In the genomic region with DNA sequence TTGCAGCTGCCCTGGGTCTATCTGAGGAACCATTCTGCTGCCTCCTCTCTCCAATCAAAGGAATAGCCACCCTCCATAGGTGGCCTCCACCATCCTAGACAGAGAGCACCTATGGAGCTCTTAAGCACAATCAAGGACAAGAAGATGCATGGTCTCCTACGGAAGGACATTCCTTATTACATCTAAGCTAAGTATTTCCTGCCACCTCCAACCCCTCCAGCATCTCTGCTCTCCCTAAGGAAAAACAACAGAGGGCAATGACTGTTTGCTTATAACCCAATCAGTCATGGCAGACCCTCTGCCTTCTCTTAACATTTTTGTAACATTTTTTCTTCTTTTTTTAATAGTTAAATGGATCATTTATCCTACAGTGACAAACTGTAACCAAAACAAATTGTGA, we compare ENCODE assay signal across 36 cellular contexts. TPM values are rescaled to one million over a fixed set of nuclear protein-coding genes. Genes with fewer than 3 reads are reported as not detected.
"Had no signal": no experiment of that assay in that cellular context is flagged by ENCODE, and none has a peak within 500 bp of the region (broad histone marks: within the 10 kb centered on the region; RNA-seq: fewer than 3 reads in every experiment).

No MANE protein-coding gene starts in this region.

- DNase-seq: activated B cell treated with CpG ODN at 0.5 μM for 24 hours; activated CD4-positive, alpha-beta T cell treated with anti-CD3 and anti-CD28 coated beads for 48 hours; activated CD4-positive, CD25-positive, alpha-beta regulatory T cell treated with anti-CD3 and anti-CD28 coated beads, Interleukin-2, amount 50 U/mL, for 72 hours; activated CD8-positive, alpha-beta T cell treated with anti-CD3 and anti-CD28 coated beads for 36 hours; activated effector memory CD4-positive, alpha-beta T cell treated with anti-CD3 and anti-CD28 coated beads, Interleukin-2, amount 50 U/mL, for 16 hours; activated naive CD4-positive, alpha-beta T cell; activated naive CD4-positive, alpha-beta T cell treated with anti-CD3 and anti-CD28 coated beads, Interleukin-2, amount 50 U/mL, for 16 hours; activated naive CD8-positive, alpha-beta T cell treated with anti-CD3 and anti-CD28 coated beads for 36 hours; activated T-cell treated with anti-CD3 and anti-CD28 coated beads, Interleukin-2, amount 50 U/mL, for 1 hour; activated T-cell treated with anti-CD3 and anti-CD28 coated beads, Interleukin-2, amount 50 U/mL, for 72 hours; amniotic stem cell; aorta; brain microvascular endothelial cell; Kasumi-1; KBM-7; MG63; NCI-H1048; NCI-H1105 treated with DMSO at 0.1 percent for 48 hours; NCI-H1436 treated with DMSO at 0.1 percent for 48 hours; NCI-H1694 treated with DMSO at 0.1 percent for 48 hours; NCI-H2029; NCI-H345; NCI-H524 treated with DMSO at 0.1 percent for 48 hours; Peyer's patch; SW 1271; T-helper 1 cell; T-helper 2 cell; T-helper 9 cell had no signal

- H3K4me1 ChIP-seq: Peyer's patch had no signal

- H3K4me3 Mint-ChIP-seq: activated B cell treated with CpG ODN at 0.5 μM for 24 hours; activated CD8-positive, alpha-beta T cell treated with anti-CD3 and anti-CD28 coated beads for 36 hours; activated naive CD8-positive, alpha-beta T cell treated with anti-CD3 and anti-CD28 coated beads for 36 hours; activated T-cell treated with anti-CD3 and anti-CD28 coated beads, Interleukin-2, amount 50 U/mL, for 72 hours; activated T-helper 17 cell treated with anti-CD3 and anti-CD28 coated beads, Interleukin-2, amount 50 U/mL, for 72 hours; central memory CD8-positive, alpha-beta T cell had no signal

- H3K27ac Mint-ChIP-seq: activated B cell treated with CpG ODN at 0.5 μM for 24 hours; activated CD8-positive, alpha-beta T cell treated with anti-CD3 and anti-CD28 coated beads for 36 hours; activated naive CD8-positive, alpha-beta T cell treated with anti-CD3 and anti-CD28 coated beads for 36 hours; activated T-cell treated with anti-CD3 and anti-CD28 coated beads, Interleukin-2, amount 50 U/mL, for 72 hours; activated T-helper 17 cell treated with anti-CD3 and anti-CD28 coated beads, Interleukin-2, amount 50 U/mL, for 72 hours had no signal

- H3K9me3 ChIP-seq: MG63, Peyer's patch had no signal

- H3K9me3 Mint-ChIP-seq: activated B cell treated with CpG ODN at 0.5 μM for 24 hours; activated CD8-positive, alpha-beta T cell treated with anti-CD3 and anti-CD28 coated beads for 36 hours; activated naive CD8-positive, alpha-beta T cell treated with anti-CD3 and anti-CD28 coated beads for 36 hours; activated T-cell treated with anti-CD3 and anti-CD28 coated beads, Interleukin-2, amount 50 U/mL, for 72 hours; activated T-helper 17 cell treated with anti-CD3 and anti-CD28 coated beads, Interleukin-2, amount 50 U/mL, for 72 hours; central memory CD8-positive, alpha-beta T cell had no signal

- H3K4me1 Mint-ChIP-seq: activated B cell treated with CpG ODN at 0.5 μM for 24 hours; activated naive CD8-positive, alpha-beta T cell treated with anti-CD3 and anti-CD28 coated beads for 36 hours; activated T-helper 17 cell treated with anti-CD3 and anti-CD28 coated beads, Interleukin-2, amount 50 U/mL, for 72 hours; central memory CD8-positive, alpha-beta T cell had no signal

- H3K27ac ChIP-seq: brain microvascular endothelial cell, cardiac muscle cell, Peyer's patch, RWPE1, VCaP had no signal

- H3K36me3 ChIP-seq: brain microvascular endothelial cell, cardiac muscle cell, MG63, Peyer's patch had no signal

- H3K36me3 Mint-ChIP-seq: activated naive CD8-positive, alpha-beta T cell treated with anti-CD3 and anti-CD28 coated beads for 36 hours had no signal

- H3K27me3 Mint-ChIP-seq: activated B cell treated with CpG ODN at 0.5 μM for 24 hours; activated CD8-positive, alpha-beta T cell treated with anti-CD3 and anti-CD28 coated beads for 36 hours; activated T-helper 17 cell treated with anti-CD3 and anti-CD28 coated beads, Interleukin-2, amount 50 U/mL, for 72 hours; central memory CD8-positive, alpha-beta T cell had no signal

- H3K4me3 ChIP-seq: cardiac muscle cell, MG63, Peyer's patch had no signal

- H3K27me3 ChIP-seq: brain microvascular endothelial cell, cardiac muscle cell, MG63, Peyer's patch had no signal

- ATAC-seq: activated CD8-positive, alpha-beta T cell treated with anti-CD3 and anti-CD28 coated beads for 36 hours; activated T-cell treated with anti-CD3 and anti-CD28 coated beads, Interleukin-2, amount 50 U/mL, for 72 hours; activated T-helper 17 cell treated with anti-CD3 and anti-CD28 coated beads, Interleukin-2, amount 50 U/mL, for 72 hours; Right ventricle myocardium inferior had no signal

RNA-seq across cellular contexts. Expression of gene OR6J1, which starts 14.8 kb away (rescaled TPM):
- total RNA-seq: activated B cell treated with CpG ODN at 0.5 μM for 24 hours; activated CD8-positive, alpha-beta memory T cell treated with anti-CD3 and anti-CD28 coated beads for 36 hours; activated CD8-positive, alpha-beta T cell treated with anti-CD3 and anti-CD28 coated beads for 36 hours; activated naive CD8-positive, alpha-beta T cell treated with anti-CD3 and anti-CD28 coated beads for 36 hours; activated T-cell treated with anti-CD3 and anti-CD28 coated beads, Interleukin-2, amount 50 U/mL, for 72 hours; activated T-helper 17 cell treated with anti-CD3 and anti-CD28 coated beads, Interleukin-2, amount 50 U/mL, for 72 hours; aorta; cardiac muscle cell; NCI-H460; Right ventricle myocardium inferior had no signal
- polyA plus RNA-seq: aorta, cardiac muscle cell had no signal
